In the genomic region with DNA sequence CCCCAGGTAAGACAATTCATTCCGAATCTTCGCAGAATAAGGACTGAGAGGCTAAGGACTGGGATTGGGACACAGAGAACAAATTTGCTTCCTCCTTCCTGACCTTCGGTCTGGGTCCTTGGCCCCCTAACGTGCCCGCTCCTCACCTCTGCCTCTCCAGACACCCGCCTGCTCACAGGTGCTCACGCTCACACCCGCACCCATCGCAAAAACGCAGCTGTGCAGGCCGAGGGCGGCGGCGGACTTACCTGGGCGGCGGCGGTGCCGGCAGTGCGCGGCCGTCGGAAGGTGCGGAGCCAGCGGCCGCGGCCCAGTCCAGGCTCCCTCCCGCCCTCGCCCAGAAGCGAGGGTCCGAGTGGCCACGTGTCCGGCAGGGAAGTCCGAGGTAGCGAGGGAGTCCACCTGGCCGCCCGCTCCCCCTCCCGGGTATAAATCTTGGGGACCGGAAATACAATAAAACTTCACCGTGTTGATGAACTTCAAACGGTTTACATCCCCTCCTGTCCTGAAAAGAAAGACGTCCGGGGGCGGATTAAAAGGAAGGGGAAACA, we compare ENCODE assay signal across 1 cellular context.
TF ChIP-seq lines count a peak whose summit lies in the region.

No MANE protein-coding gene starts in this region.

TF ChIP-seq in K562, 482 proteins besides CTCF, POLR2A, EP300 and RAD21:
- 0 out of 2 replicates have a peak, but pooled peaks have one; percentile 14 for TF ChIP-seq RBFOX2 (IDR thresholded peaks at IDR 0.05; ENCODE audit: low read depth, low read length)
- TF ChIP-seq, protein P1, sequence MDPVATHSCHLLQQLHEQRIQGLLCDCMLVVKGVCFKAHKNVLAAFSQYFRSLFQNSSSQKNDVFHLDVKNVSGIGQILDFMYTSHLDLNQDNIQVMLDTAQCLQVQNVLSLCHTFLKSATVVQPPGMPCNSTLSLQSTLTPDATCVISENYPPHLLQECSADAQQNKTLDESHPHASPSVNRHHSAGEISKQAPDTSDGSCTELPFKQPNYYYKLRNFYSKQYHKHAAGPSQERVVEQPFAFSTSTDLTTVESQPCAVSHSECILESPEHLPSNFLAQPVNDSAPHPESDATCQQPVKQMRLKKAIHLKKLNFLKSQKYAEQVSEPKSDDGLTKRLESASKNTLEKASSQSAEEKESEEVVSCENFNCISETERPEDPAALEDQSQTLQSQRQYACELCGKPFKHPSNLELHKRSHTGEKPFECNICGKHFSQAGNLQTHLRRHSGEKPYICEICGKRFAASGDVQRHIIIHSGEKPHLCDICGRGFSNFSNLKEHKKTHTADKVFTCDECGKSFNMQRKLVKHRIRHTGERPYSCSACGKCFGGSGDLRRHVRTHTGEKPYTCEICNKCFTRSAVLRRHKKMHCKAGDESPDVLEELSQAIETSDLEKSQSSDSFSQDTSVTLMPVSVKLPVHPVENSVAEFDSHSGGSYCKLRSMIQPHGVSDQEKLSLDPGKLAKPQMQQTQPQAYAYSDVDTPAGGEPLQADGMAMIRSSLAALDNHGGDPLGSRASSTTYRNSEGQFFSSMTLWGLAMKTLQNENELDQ (CRISPR knock-in tag; IDR thresholded peaks at IDR 0.05; ENCODE audit: borderline replicate concordance): no peak
- TF ChIP-seq POLR2G (IDR thresholded peaks at IDR 0.05; ENCODE audit: low read depth, low read length): peak; percentile 40; the same call in 1 of the 2 replicates
- TF ChIP-seq CHCHD3 (CRISPR knock-in tag; IDR thresholded peaks at IDR 0.05): no peak
